ENCODE assay signal across 8 cellular contexts in genomic region chr11:22624742-22625447, GRCh38. TPM values are rescaled to one million over a fixed set of nuclear protein-coding genes. Genes with fewer than 3 reads are reported as not detected.
DNase-seq lines count a peak whose midpoint lies in the region; ATAC-seq and TF ChIP-seq lines count a peak whose summit lies in the region.

No MANE protein-coding gene starts in this region.

- intact Hi-C loops in A673 (cut with micrococcal nuclease; ENCODE audit: unreplicated experiment), result loop anchor here (5.0 kb wide), 1 partner anchor 162 kb away; no protein-coding TSS in a partner anchor

- peaks cover 16% of the 10 kb centered on the region for H3K4me1 ChIP-seq in A673 (ENCODE audit: insufficient read depth, low read length, poor library complexity, severe bottlenecking)

- peak; percentile 31 for ATAC-seq in GM18508 (IDR thresholded peaks at IDR 0.05; ENCODE audit: insufficient read depth, unreplicated experiment)
- peak; percentile 58 for ATAC-seq in HG03045 (IDR thresholded peaks at IDR 0.05; ENCODE audit: unreplicated experiment)

- BruUV-seq in A673 (replicated peaks; lab: Mats Ljungman, UMichigan), result no TSS peak

- no peaks in the 10 kb centered on the region for H3K9me3 ChIP-seq in A673 (ENCODE audit: low read depth, low read length, poor library complexity, severe bottlenecking)

- peak overlapping the region; percentile 80 for H3K4me3 ChIP-seq in A673 (ENCODE audit: low read depth, low read length, poor library complexity, severe bottlenecking)
- H3K4me3 ChIP-seq in choroid plexus epithelial cell (ENCODE audit: low read depth, low read length), result peak overlapping the region; percentile 91

- CTCF ChIA-PET in A673 (lab: Charles Lee), result no interaction called here

- POLR2A ChIA-PET in A673 (lab: Charles Lee; ENCODE audit: low non-redundant PET), result no interaction called here

- no peaks in the 10 kb centered on the region for H3K36me3 ChIP-seq in A673 (ENCODE audit: insufficient read depth, low read length, poor library complexity, severe bottlenecking)

- H3K27ac ChIP-seq in A673 (ENCODE audit: low read depth, low read length, poor library complexity, severe bottlenecking) (peak overlapping the region; percentile 86), VCaP (peak overlapping the region; percentile 89)

- DNase-seq in A673 (ENCODE audit: low spot score), result peak; percentile 66
- DNase-seq in NCI-H2029 treated with DMSO at 0.1 percent for 48 hours (lab: John Stamatoyannopoulos, UW), result peak; percentile 39
- peak; percentile 69 for DNase-seq in choroid plexus epithelial cell (ENCODE audit: low read depth)
- DNase-seq in left kidney (ENCODE audit: low read depth, low spot score), result peak; percentile 93
- DNase-seq in stimulated activated CD4-positive, alpha-beta T cell treated with anti-CD3 and anti-CD28 coated beads, Interleukin-4, amount 100 ng/mL, for 1 hour, result peak; percentile 63

- no peaks in the 10 kb centered on the region for H3K27me3 ChIP-seq in A673 (replicated peaks; ENCODE audit: insufficient read depth, low read depth, low read length, poor library complexity)

- TF ChIP-seq CTCF in A673 (conservative IDR thresholded peaks at IDR 0.05; ENCODE audit: low read depth, low read length), result peak; percentile 61
- TF ChIP-seq CTCF in VCaP (conservative IDR thresholded peaks at IDR 0.05), result peak; percentile 72
- peak; percentile 66 for TF ChIP-seq CTCF in choroid plexus epithelial cell (conservative IDR thresholded peaks at IDR 0.05; ENCODE audit: low read depth, low read length)

RNA-seq across cellular contexts. Expression of gene FANCF, which starts 0.7 kb away (rescaled TPM):
- total RNA-seq in A673 (2021), result 14.8 and 15.0 TPM in 2 replicates

RNA-seq across cellular contexts. Expression of gene GAS2, which starts 41.5 kb away (rescaled TPM):
- total RNA-seq in A673 (2021), result 1.8 and 3.0 TPM in 2 replicates

Comparison
In these comparisons a context has a peak if more than half of its experiments do, and no peak if none do; other contexts are left out.
1. Peak in every context shown above with its lines: DNase-seq, ATAC-seq, H3K4me3 ChIP-seq and H3K27ac ChIP-seq.
2. DNase-seq: peak in every context shown above with its lines; median percentile 93 in left kidney; 69 in choroid plexus epithelial cell; 66 in A673; 63 in stimulated activated CD4-positive, alpha-beta T cell treated with anti-CD3 and anti-CD28 coated beads, Interleukin-4, amount 100 ng/mL, for 1 hour; 39 in NCI-H2029 treated with DMSO at 0.1 percent for 48 hours.